ENCODE assay signal across 17 cellular contexts in the genomic region with DNA sequence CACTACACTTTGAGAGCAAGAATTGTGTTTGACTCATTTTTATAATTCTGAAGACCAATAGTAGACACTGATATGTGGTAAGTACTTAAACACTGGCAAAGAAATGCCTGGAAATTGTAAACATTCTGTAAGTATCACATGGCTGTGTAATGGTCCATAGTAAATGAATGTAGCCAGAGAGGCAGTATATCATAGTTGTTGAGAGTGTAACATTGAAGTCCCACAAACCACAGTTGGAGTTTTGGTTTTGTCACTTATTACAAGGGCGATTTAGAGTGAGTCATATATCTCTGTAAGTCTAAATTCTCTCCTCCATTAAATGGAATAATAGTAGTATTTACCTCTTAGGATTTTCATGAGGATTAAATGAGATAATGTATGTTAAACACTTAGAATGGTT.
A peak's percentile ranks its signal among the peaks of the same experiment; 100 is the strongest.
DNase-seq lines count a peak whose midpoint lies in the region; ATAC-seq, FAIRE-seq and TF ChIP-seq lines count a peak whose summit lies in the region.
"Had no signal": no experiment of that assay in that cellular context is flagged by ENCODE, and none has a peak within 500 bp of the region (broad histone marks: within the 10 kb centered on the region; RNA-seq: fewer than 3 reads in every experiment).

No MANE protein-coding gene starts in this region.

- FAIRE-seq in pancreas (lab: Jason Lieb, UNC): no peak
- FAIRE-seq: TTC549 had no signal

- peaks cover 0 to 2% of the 10 kb centered on the region in 2 donors for H3K36me3 Mint-ChIP-seq in activated T-cell treated with anti-CD3 and anti-CD28 coated beads, Interleukin-2, amount 50 U/mL, for 72 hours (ENCODE audit: insufficient read depth in 2 of 2)
- H3K36me3 Mint-ChIP-seq: activated naive CD4-positive, alpha-beta T cell treated with anti-CD3 and anti-CD28 coated beads, Interleukin-2, amount 10 ng/mL, durations not matched to agents 7 days and 5 days had no signal

- no peaks in the 10 kb centered on the region for H3K27me3 Mint-ChIP-seq in activated T-cell treated with anti-CD3 and anti-CD28 coated beads, Interleukin-2, amount 50 U/mL, for 72 hours (ENCODE audit: low read depth)
- H3K27me3 Mint-ChIP-seq: activated naive CD4-positive, alpha-beta T cell treated with anti-CD3 and anti-CD28 coated beads, Interleukin-2, amount 10 ng/mL, durations not matched to agents 7 days and 5 days; CD4-positive, alpha-beta T cell had no signal

- H3K9ac ChIP-seq in smooth muscle cell (ENCODE audit: low read depth): no peak overlapping the region
- H3K9ac ChIP-seq: parathyroid adenoma had no signal

- H3K27ac ChIP-seq in smooth muscle cell (ENCODE audit: low read depth) (no peak overlapping the region), pancreas (no peak overlapping the region), uterus (no peak overlapping the region)
- H3K27ac ChIP-seq: HL-60, parathyroid adenoma had no signal

- no peak overlapping the region for H3K4me3 Mint-ChIP-seq in activated T-cell treated with anti-CD3 and anti-CD28 coated beads, Interleukin-2, amount 50 U/mL, for 72 hours
- H3K4me3 Mint-ChIP-seq: activated naive CD4-positive, alpha-beta T cell treated with anti-CD3 and anti-CD28 coated beads, Interleukin-2, amount 10 ng/mL, durations not matched to agents 7 days and 5 days; CD4-positive, alpha-beta T cell had no signal

- H3K79me2 ChIP-seq in smooth muscle cell (ENCODE audit: low read depth): no peaks in the 10 kb centered on the region
- H3K79me2 ChIP-seq: parathyroid adenoma had no signal

- H3K4me1 Mint-ChIP-seq in activated T-cell treated with anti-CD3 and anti-CD28 coated beads, Interleukin-2, amount 50 U/mL, for 72 hours (ENCODE audit: low read depth): peaks cover 6% of the 10 kb centered on the region
- H3K4me1 Mint-ChIP-seq: activated naive CD4-positive, alpha-beta T cell treated with anti-CD3 and anti-CD28 coated beads, Interleukin-2, amount 10 ng/mL, durations not matched to agents 7 days and 5 days had no signal

- WGBS in smooth muscle cell (ENCODE audit: low lambda C conversion rate): 44% methylated on average over 1 of the region's 1 CpG
- 42 to 62% methylated on average over 1 of the region's 1 CpG for WGBS in pancreas, 2 donors

- H3K36me3 ChIP-seq in smooth muscle cell (ENCODE audit: low read depth) (no peaks in the 10 kb centered on the region), pancreas (no peaks in the 10 kb centered on the region), uterus (no peaks in the 10 kb centered on the region)
- H3K36me3 ChIP-seq: HAP-1 had no signal

- peak; percentile 51 to 53 for ATAC-seq in activated T-cell treated with anti-CD3 and anti-CD28 coated beads, Interleukin-2, amount 50 U/mL, for 72 hours (replicated peaks in 1 of 2)
- ATAC-seq in HG02870 (IDR thresholded peaks at IDR 0.05; ENCODE audit: unreplicated experiment): peak; percentile 72
- no peak for ATAC-seq in pancreas

- H3K27ac Mint-ChIP-seq in activated T-cell treated with anti-CD3 and anti-CD28 coated beads, Interleukin-2, amount 50 U/mL, for 72 hours: no peak overlapping the region
- H3K27ac Mint-ChIP-seq: activated naive CD4-positive, alpha-beta T cell treated with anti-CD3 and anti-CD28 coated beads, Interleukin-2, amount 10 ng/mL, durations not matched to agents 7 days and 5 days; CD4-positive, alpha-beta T cell had no signal

- intact Hi-C loops in pancreas (cut with DNase I): no loop called here
- intact Hi-C loops in uterus (cut with DNase I; ENCODE audit: low total_unique reads): no loop called here

- no peaks in the 10 kb centered on the region for H4K20me1 ChIP-seq in smooth muscle cell (ENCODE audit: low read depth)

- H3K9me3 Mint-ChIP-seq in activated T-cell treated with anti-CD3 and anti-CD28 coated beads, Interleukin-2, amount 50 U/mL, for 72 hours: no peaks in the 10 kb centered on the region
- H3K9me3 Mint-ChIP-seq: activated naive CD4-positive, alpha-beta T cell treated with anti-CD3 and anti-CD28 coated beads, Interleukin-2, amount 10 ng/mL, durations not matched to agents 7 days and 5 days; CD4-positive, alpha-beta T cell had no signal

- TF ChIP-seq CTCF in smooth muscle cell (IDR thresholded peaks at IDR 0.05; ENCODE audit: borderline replicate concordance, insufficient read depth, poor library complexity, severe bottlenecking) (no peak), pancreas (IDR thresholded peaks at IDR 0.05) (no peak), uterus (IDR thresholded peaks at IDR 0.05) (no peak)

- H2AFZ ChIP-seq in smooth muscle cell (ENCODE audit: low read depth): no peak overlapping the region
- H2AFZ ChIP-seq: parathyroid adenoma had no signal

- H3K4me1 ChIP-seq in smooth muscle cell (ENCODE audit: low read depth) (peaks cover 8% of the 10 kb centered on the region), pancreas (no peaks in the 10 kb centered on the region), uterus (no peaks in the 10 kb centered on the region)
- H3K4me1 ChIP-seq: parathyroid adenoma had no signal

- no peaks in the 10 kb centered on the region for H3F3A ChIP-seq in smooth muscle cell (ENCODE audit: low read depth)

- H3K4me3 ChIP-seq in smooth muscle cell: no peak overlapping the region
- H3K4me3 ChIP-seq in pancreas: no peak overlapping the region
- H3K4me3 ChIP-seq in uterus: no peak overlapping the region
- H3K4me3 ChIP-seq: HAP-1 had no signal

- no peak for TF ChIP-seq POLR2A in uterus (IDR thresholded peaks at IDR 0.05)

- H3K4me2 ChIP-seq in smooth muscle cell: peak overlapping the region; percentile 4

- no peak for DNase-seq in activated T-cell treated with anti-CD3 and anti-CD28 coated beads, Interleukin-2, amount 50 U/mL, for 72 hours
- DNase-seq in activated T-cell treated with anti-CD3 and anti-CD28 coated beads for 4 hours (no peak), M059J (ENCODE audit: low read depth) (peak; percentile 11), smooth muscle cell (lab: John Stamatoyannopoulos, UW; ENCODE audit: unreplicated experiment) (no peak), pancreas (no peak), uterus (no peak)
- DNase-seq in stimulated activated CD4-positive, alpha-beta T cell treated with anti-CD3 and anti-CD28 coated beads, Interleukin-12 subunit alpha, Interleukin-12 subunit beta, amount 100 ng/mL, for 4 hours: no peak
- DNase-seq: 8988T; activated naive CD4-positive, alpha-beta T cell treated with anti-CD3 and anti-CD28 coated beads, Interleukin-2, amount 10 ng/mL, durations not matched to agents 7 days and 5 days; CD4-positive, alpha-beta T cell; effector CD8-positive, alpha-beta T cell; NCI-H2107 had no signal

- H3K9me3 ChIP-seq in smooth muscle cell (replicated peaks; ENCODE audit: low read depth): no peaks in the 10 kb centered on the region
- H3K9me3 ChIP-seq in pancreas: no peaks in the 10 kb centered on the region
- no peaks in the 10 kb centered on the region for H3K9me3 ChIP-seq in uterus
- H3K9me3 ChIP-seq: HAP-1 had no signal

- H3K27me3 ChIP-seq in smooth muscle cell (ENCODE audit: low read depth) (no peaks in the 10 kb centered on the region), pancreas (no peaks in the 10 kb centered on the region), uterus (no peaks in the 10 kb centered on the region)

Comparison
In these comparisons a context has a peak if more than half of its experiments do, and no peak if none do; other contexts are left out.
1. ATAC-seq: peak in activated T-cell treated with anti-CD3 and anti-CD28 coated beads, Interleukin-2, amount 50 U/mL, for 72 hours (2 of 2) and HG02870 (single experiment); none in pancreas (0 of 4).